In genomic region chr1:227946624-227947424, GRCh38 we compare ENCODE assay signal across 8 cellular contexts. TPM values are rescaled to one million over a fixed set of nuclear protein-coding genes. Genes with fewer than 3 reads are reported as not detected.
A peak's percentile ranks its signal among the peaks of the same experiment; 100 is the strongest.
DNase-seq lines count a peak whose midpoint lies in the region; ATAC-seq and TF ChIP-seq lines count a peak whose summit lies in the region.

No MANE protein-coding gene starts in this region.

- H3K4me3 Mint-ChIP-seq in T-helper 17 cell (peak overlapping the region; percentile 87), MCF 10A (ENCODE audit: unreplicated experiment) (peak overlapping the region; percentile 66)

- peaks cover 0 to 63% (median 23%) of the 10 kb centered on the region in 11 experiments; a peak in 14 of 22 replicates for H4K20me1 ChIP-seq in BLaER1 treated with 17β-estradiol and CSF1 and Interleukin-3, amounts not matched to agents 10 nM and 100 nM

- POLR2A ChIA-PET in MCF 10A (lab: Yijun Ruan, JAX), result interaction anchor here (0.6 to 4.7 kb wide), 25 partner anchors 11 to 509 kb away, joined by 3 to 61 read pairs (median 4); partner anchors contain the start of genes JMJD4 and SNAP47

- BruUV-seq in MCF 10A (replicated peaks; lab: Mats Ljungman, UMichigan), result TSS peak; percentile 48

- no peaks in the 10 kb centered on the region for H3K36me3 ChIP-seq in BLaER1 treated with 17β-estradiol and CSF1 and Interleukin-3, amounts not matched to agents 10 nM and 100 nM
- no peaks in the 10 kb centered on the region for H3K36me3 ChIP-seq in iPS-15b (ENCODE audit: control insufficient read depth, insufficient read depth, low read length)

- no peak overlapping the region for H3K27ac Mint-ChIP-seq in T-helper 17 cell
- H3K27ac Mint-ChIP-seq in MCF 10A (ENCODE audit: low read depth, unreplicated experiment), result peak overlapping the region; percentile 86

- H3K4me3 ChIP-seq in BLaER1 treated with 17β-estradiol and CSF1 and Interleukin-3, amounts not matched to agents 10 nM and 100 nM, result peak overlapping the region; percentile 62 to 76 (median 67)
- peak overlapping the region; percentile 55 for H3K4me3 ChIP-seq in LNCaP clone FGC (ENCODE audit: low read depth, low read length)
- peak overlapping the region; percentile 58 for H3K4me3 ChIP-seq in iPS-15b (ENCODE audit: low read depth, low read length)

- peaks cover 10 to 55% (median 47%) of the 10 kb centered on the region in 10 experiments for H3K4me1 ChIP-seq in BLaER1 treated with 17β-estradiol and CSF1 and Interleukin-3, amounts not matched to agents 10 nM and 100 nM
- H3K4me1 ChIP-seq in iPS-15b (ENCODE audit: control insufficient read depth, insufficient read depth, low read length), result no peaks in the 10 kb centered on the region

- H3K4me1 Mint-ChIP-seq in T-helper 17 cell, result peaks cover 9% of the 10 kb centered on the region
- H3K4me1 Mint-ChIP-seq in MCF 10A (ENCODE audit: insufficient read depth, unreplicated experiment), result peaks cover 14% of the 10 kb centered on the region

- H3K27me3 ChIP-seq in BLaER1 treated with 17β-estradiol and CSF1 and Interleukin-3, amounts not matched to agents 10 nM and 100 nM, result peaks cover 32 to 48% (median 35%) of the 10 kb centered on the region in 11 experiments
- H3K27me3 ChIP-seq in iPS-15b (ENCODE audit: control insufficient read depth, insufficient read depth, low read length), result peaks cover 12% of the 10 kb centered on the region

- H3K36me3 Mint-ChIP-seq in T-helper 17 cell (ENCODE audit: low read depth), result peaks cover 3% of the 10 kb centered on the region
- H3K36me3 Mint-ChIP-seq in MCF 10A (ENCODE audit: insufficient read depth, unreplicated experiment), result no peaks in the 10 kb centered on the region

- intact Hi-C loops in MCF 10A (cut with micrococcal nuclease) (loop anchor here (1.0 to 5.0 kb wide), 8 partner anchors 62 to 466 kb away; partner anchors contain the start of gene ZNF678), sciatic nerve (cut with DNase I) (loop anchor here (5.0 kb wide), 1 partner anchor 180 kb away; no protein-coding TSS in a partner anchor)

- peak overlapping the region; percentile 84 to 100 (median 96) for H3K4me2 ChIP-seq in BLaER1 treated with 17β-estradiol and CSF1 and Interleukin-3, amounts not matched to agents 10 nM and 100 nM

- H3K27ac ChIP-seq in BLaER1 treated with 17β-estradiol and CSF1 and Interleukin-3, amounts not matched to agents 10 nM and 100 nM, result peak overlapping the region in 5 of 11 experiments; percentile 32 to 60 (median 53); a peak in 9 of 22 replicates

- ATAC-seq in GM19372 (IDR thresholded peaks at IDR 0.05; ENCODE audit: low read depth, unreplicated experiment), result peak; percentile 55
- ATAC-seq in T-helper 17 cell, result peak; percentile 73
- ATAC-seq in sciatic nerve, result peak; percentile 79
- no peak for ATAC-seq in HG02938 (IDR thresholded peaks at IDR 0.05; ENCODE audit: unreplicated experiment)

- no peaks in the 10 kb centered on the region for H3K9me3 Mint-ChIP-seq in MCF 10A (ENCODE audit: unreplicated experiment)

- H3K27me3 Mint-ChIP-seq in T-helper 17 cell (peaks cover 19% of the 10 kb centered on the region), MCF 10A (ENCODE audit: insufficient read depth, unreplicated experiment) (no peaks in the 10 kb centered on the region)

- peak overlapping the region in 10 of 11 experiments; percentile 10 to 70 (median 56); a peak in 17 of 22 replicates for H3K9ac ChIP-seq in BLaER1 treated with 17β-estradiol and CSF1 and Interleukin-3, amounts not matched to agents 10 nM and 100 nM
- no peak overlapping the region for H3K9ac ChIP-seq in iPS-15b (ENCODE audit: low read depth, low read length)

- CTCF ChIA-PET in MCF 10A (lab: Yijun Ruan, JAX), result interaction anchor here (0.7 to 4.7 kb wide), 16 partner anchors 11 to 189 kb away, joined by 3 to 79 read pairs (median 3); no protein-coding TSS in a partner anchor

- no peaks in the 10 kb centered on the region for H3K9me3 ChIP-seq in BLaER1 treated with 17β-estradiol and CSF1 and Interleukin-3, amounts not matched to agents 10 nM and 100 nM (replicated peaks in 1 of 11)
- H3K9me3 ChIP-seq in T-helper 17 cell (ENCODE audit: control insufficient read depth, low read length, poor library complexity, severe bottlenecking) (no peaks in the 10 kb centered on the region), iPS-15b (ENCODE audit: control insufficient read depth, insufficient read depth, low read length) (no peaks in the 10 kb centered on the region)

- DNase-seq in LNCaP clone FGC (ENCODE audit: low read depth), result peak; percentile 48
- peak; percentile 24 to 50 (median 42) for DNase-seq in T-helper 17 cell
- DNase-seq in MCF 10A (ENCODE audit: unreplicated experiment), result peak; percentile 96
- peak; percentile 87 for DNase-seq in sciatic nerve (ENCODE audit: low spot score)

- TF ChIP-seq CTCF in LNCaP clone FGC (IDR thresholded peaks at IDR 0.05; ENCODE audit: control insufficient read depth, extremely low read depth, insufficient read depth), result peak; percentile 96
- peak; percentile 98 for TF ChIP-seq CTCF in MCF 10A (IDR thresholded peaks at IDR 0.05; ENCODE audit: unreplicated experiment)

RNA-seq across cellular contexts. Expression of gene WNT9A, which starts 0.9 kb away (rescaled TPM):
- under 1 TPM; 0.10 to 0.18 TPM for total RNA-seq in T-helper 17 cell
- 2.6 and 6.6 TPM in 2 replicates for total RNA-seq in MCF 10A (2022)
- 11.4 TPM for total RNA-seq in sciatic nerve

RNA-seq across cellular contexts. Expression of gene WNT3A, which starts 60.0 kb away (rescaled TPM):
- total RNA-seq in T-helper 17 cell (not detected), MCF 10A (2022) (0.10 TPM in 1 of 2 replicates, not detected in the other), sciatic nerve (not detected)

Comparison
In these comparisons a context has a peak if more than half of its experiments do, and no peak if none do; other contexts are left out.
1. DNase-seq: peak in every context shown above with its lines; median percentile 96 in MCF 10A; 87 in sciatic nerve; 48 in LNCaP clone FGC; 42 in T-helper 17 cell.